Comparison of ENCODE assay signal across 1 cellular context in genomic region chr14:24141030-24141880, GRCh38.
TF ChIP-seq lines count a peak whose summit lies in the region.

A gene with protein sequence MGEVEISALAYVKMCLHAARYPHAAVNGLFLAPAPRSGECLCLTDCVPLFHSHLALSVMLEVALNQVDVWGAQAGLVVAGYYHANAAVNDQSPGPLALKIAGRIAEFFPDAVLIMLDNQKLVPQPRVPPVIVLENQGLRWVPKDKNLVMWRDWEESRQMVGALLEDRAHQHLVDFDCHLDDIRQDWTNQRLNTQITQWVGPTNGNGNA (minus strand): TSS chr14:24141591. CDS start chr14:24141304, 287 bp downstream.

TF ChIP-seq in K562, 482 proteins besides CTCF, POLR2A, EP300 and RAD21 (continued from another document and continues in another):
- TF ChIP-seq TRIM24 (IDR thresholded peaks at IDR 0.05), result no peak
- no peak for TF ChIP-seq ATF1 (CRISPR knock-in tag; IDR thresholded peaks at IDR 0.05)
- peak; percentile 64 for TF ChIP-seq ATF1 (tag; IDR thresholded peaks at IDR 0.05)
- peak in 1 of 2 experiments; percentile 80; a peak in 1 of 4 replicates for TF ChIP-seq TEAD1 (CRISPR knock-in tag; IDR thresholded peaks at IDR 0.05)
- TF ChIP-seq SP2 (IDR thresholded peaks at IDR 0.05; ENCODE audit: extremely low read depth, low read depth, low read length, poor library complexity, severe bottlenecking), result peak; percentile 45
- peak; percentile 43 for TF ChIP-seq RBM22 (IDR thresholded peaks at IDR 0.05; ENCODE audit: low read depth, low read length, poor library complexity, severe bottlenecking)
- TF ChIP-seq CREB1 (IDR thresholded peaks at IDR 0.05), result 0 out of 2 replicates have a peak, but pooled peaks have one; percentile 14
- TF ChIP-seq CREB1 (CRISPR knock-in tag; IDR thresholded peaks at IDR 0.05), result no peak; the same call in 1 of the 2 replicates
- TF ChIP-seq RAD51 (IDR thresholded peaks at IDR 0.05; ENCODE audit: borderline replicate concordance, low read depth), result peak; percentile 47; the same call in 1 of the 2 replicates
- TF ChIP-seq GATAD2B (IDR thresholded peaks at IDR 0.05; ENCODE audit: borderline replicate concordance), result no peak
- TF ChIP-seq SMAD1 (IDR thresholded peaks at IDR 0.05; ENCODE audit: low read depth, low read length, partially characterized antibody), result peak; percentile 40
- no peak for TF ChIP-seq NR0B1 (IDR thresholded peaks at IDR 0.05; ENCODE audit: partially characterized antibody)
- no peak for TF ChIP-seq SMAD2 (IDR thresholded peaks at IDR 0.05; ENCODE audit: low read depth, low read length)
- TF ChIP-seq PRMT5 (CRISPR knock-in tag; IDR thresholded peaks at IDR 0.05), result no peak
- TF ChIP-seq RCOR1 (IDR thresholded peaks at IDR 0.05; ENCODE audit: borderline replicate concordance in 1 of 2, low read depth in 2 of 2, low read length in 2 of 2), result peak in 1 of 2 experiments; percentile 73; a peak in 2 of 4 replicates
- TF ChIP-seq POLR2B (IDR thresholded peaks at IDR 0.05; ENCODE audit: low read depth, partially characterized antibody), result peak; percentile 19
- TF ChIP-seq SP1 (CRISPR knock-in tag; IDR thresholded peaks at IDR 0.05), result peak; percentile 81
- peak in 1 of 3 experiments; percentile 13 for TF ChIP-seq YY1 (IDR thresholded peaks at IDR 0.05; ENCODE audit: borderline replicate concordance in 1 of 3, control insufficient read depth in 1 of 3, extremely low read depth in 1 of 3, insufficient read depth in 3 of 3, insufficient read length in 1 of 3, insufficient replicate concordance in 2 of 3, low read depth in 1 of 3, low read length in 2 of 3)
- TF ChIP-seq ETS2 (tag; IDR thresholded peaks at IDR 0.05; ENCODE audit: borderline replicate concordance, poor library complexity, severe bottlenecking), result no peak
- TF ChIP-seq TOE1 (IDR thresholded peaks at IDR 0.05; ENCODE audit: borderline replicate concordance), result no peak
- TF ChIP-seq TOE1 (CRISPR knock-in tag; IDR thresholded peaks at IDR 0.05; ENCODE audit: borderline replicate concordance, low read depth), result no peak
- no peak for TF ChIP-seq ZNF239 (CRISPR knock-in tag; IDR thresholded peaks at IDR 0.05)
- peak; percentile 67; the same call in 1 of the 2 replicates for TF ChIP-seq PHF8 (IDR thresholded peaks at IDR 0.05; ENCODE audit: borderline replicate concordance, low read length)
- 0 out of 2 replicates have a peak, but pooled peaks have one; percentile 5 for TF ChIP-seq ARID1B (IDR thresholded peaks at IDR 0.05)
- TF ChIP-seq, protein P1, sequence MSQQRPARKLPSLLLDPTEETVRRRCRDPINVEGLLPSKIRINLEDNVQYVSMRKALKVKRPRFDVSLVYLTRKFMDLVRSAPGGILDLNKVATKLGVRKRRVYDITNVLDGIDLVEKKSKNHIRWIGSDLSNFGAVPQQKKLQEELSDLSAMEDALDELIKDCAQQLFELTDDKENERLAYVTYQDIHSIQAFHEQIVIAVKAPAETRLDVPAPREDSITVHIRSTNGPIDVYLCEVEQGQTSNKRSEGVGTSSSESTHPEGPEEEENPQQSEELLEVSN (IDR thresholded peaks at IDR 0.05; ENCODE audit: borderline replicate concordance in 1 of 2, extremely low read depth in 1 of 2, insufficient read depth in 1 of 2, insufficient read length in 1 of 2, low read depth in 1 of 2, low read length in 1 of 2, poor library complexity in 1 of 2, severe bottlenecking in 1 of 2), result peak in 1 of 2 experiments; percentile 21
- TF ChIP-seq HOXB6 (CRISPR knock-in tag; IDR thresholded peaks at IDR 0.05; ENCODE audit: borderline replicate concordance), result no peak
- no peak for TF ChIP-seq CEBPG (CRISPR knock-in tag; IDR thresholded peaks at IDR 0.05)
- no peak for TF ChIP-seq CEBPG (tag; conservative IDR thresholded peaks at IDR 0.05 in 1 of 2, IDR thresholded peaks at IDR 0.05 in 1 of 2)
- TF ChIP-seq, protein P2, sequence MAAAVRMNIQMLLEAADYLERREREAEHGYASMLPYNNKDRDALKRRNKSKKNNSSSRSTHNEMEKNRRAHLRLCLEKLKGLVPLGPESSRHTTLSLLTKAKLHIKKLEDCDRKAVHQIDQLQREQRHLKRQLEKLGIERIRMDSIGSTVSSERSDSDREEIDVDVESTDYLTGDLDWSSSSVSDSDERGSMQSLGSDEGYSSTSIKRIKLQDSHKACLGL (CRISPR knock-in tag; IDR thresholded peaks at IDR 0.05; ENCODE audit: borderline replicate concordance, poor library complexity, severe bottlenecking), result no peak
- no peak for TF ChIP-seq NFIC (IDR thresholded peaks at IDR 0.05)
- no peak for TF ChIP-seq SIN3B (IDR thresholded peaks at IDR 0.05; ENCODE audit: low read depth)
- no peak for TF ChIP-seq ZNF79 (CRISPR knock-in tag; IDR thresholded peaks at IDR 0.05; ENCODE audit: low read depth)
- TF ChIP-seq EGR1 (conservative IDR thresholded peaks at IDR 0.05), result peak; percentile 88
- TF ChIP-seq, protein P3, sequence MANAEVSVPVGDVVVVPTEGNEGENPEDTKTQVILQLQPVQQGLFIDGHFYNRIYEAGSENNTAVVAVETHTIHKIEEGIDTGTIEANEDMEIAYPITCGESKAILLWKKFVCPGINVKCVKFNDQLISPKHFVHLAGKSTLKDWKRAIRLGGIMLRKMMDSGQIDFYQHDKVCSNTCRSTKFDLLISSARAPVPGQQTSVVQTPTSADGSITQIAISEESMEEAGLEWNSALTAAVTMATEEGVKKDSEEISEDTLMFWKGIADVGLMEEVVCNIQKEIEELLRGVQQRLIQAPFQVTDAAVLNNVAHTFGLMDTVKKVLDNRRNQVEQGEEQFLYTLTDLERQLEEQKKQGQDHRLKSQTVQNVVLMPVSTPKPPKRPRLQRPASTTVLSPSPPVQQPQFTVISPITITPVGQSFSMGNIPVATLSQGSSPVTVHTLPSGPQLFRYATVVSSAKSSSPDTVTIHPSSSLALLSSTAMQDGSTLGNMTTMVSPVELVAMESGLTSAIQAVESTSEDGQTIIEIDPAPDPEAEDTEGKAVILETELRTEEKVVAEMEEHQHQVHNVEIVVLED (CRISPR knock-in tag; IDR thresholded peaks at IDR 0.05), result no peak
- peak; percentile 45 for TF ChIP-seq KDM5B (IDR thresholded peaks at IDR 0.05; ENCODE audit: insufficient replicate concordance, low read depth, low read length)
- no peak for TF ChIP-seq ZNF232 (CRISPR knock-in tag; IDR thresholded peaks at IDR 0.05)
- peak; percentile 35; the same call in 1 of the 2 replicates for TF ChIP-seq L3MBTL2 (IDR thresholded peaks at IDR 0.05)
- TF ChIP-seq ZNF398 (CRISPR knock-in tag; IDR thresholded peaks at IDR 0.05), result no peak
- peak; percentile 81 for TF ChIP-seq EP400 (IDR thresholded peaks at IDR 0.05)
- TF ChIP-seq PHB (CRISPR knock-in tag; IDR thresholded peaks at IDR 0.05), result no peak
- TF ChIP-seq NCOR1 (IDR thresholded peaks at IDR 0.05), result no peak
- no peak for TF ChIP-seq ELF4 (CRISPR knock-in tag; IDR thresholded peaks at IDR 0.05)
- no peak for TF ChIP-seq BMI1 (IDR thresholded peaks at IDR 0.05; ENCODE audit: low read length)
- no peak for TF ChIP-seq BRD9 (IDR thresholded peaks at IDR 0.05; ENCODE audit: low read depth, partially characterized antibody)
- TF ChIP-seq, protein P4, sequence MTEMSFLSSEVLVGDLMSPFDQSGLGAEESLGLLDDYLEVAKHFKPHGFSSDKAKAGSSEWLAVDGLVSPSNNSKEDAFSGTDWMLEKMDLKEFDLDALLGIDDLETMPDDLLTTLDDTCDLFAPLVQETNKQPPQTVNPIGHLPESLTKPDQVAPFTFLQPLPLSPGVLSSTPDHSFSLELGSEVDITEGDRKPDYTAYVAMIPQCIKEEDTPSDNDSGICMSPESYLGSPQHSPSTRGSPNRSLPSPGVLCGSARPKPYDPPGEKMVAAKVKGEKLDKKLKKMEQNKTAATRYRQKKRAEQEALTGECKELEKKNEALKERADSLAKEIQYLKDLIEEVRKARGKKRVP (CRISPR knock-in tag; IDR thresholded peaks at IDR 0.05), result no peak
- TF ChIP-seq, protein P5, sequence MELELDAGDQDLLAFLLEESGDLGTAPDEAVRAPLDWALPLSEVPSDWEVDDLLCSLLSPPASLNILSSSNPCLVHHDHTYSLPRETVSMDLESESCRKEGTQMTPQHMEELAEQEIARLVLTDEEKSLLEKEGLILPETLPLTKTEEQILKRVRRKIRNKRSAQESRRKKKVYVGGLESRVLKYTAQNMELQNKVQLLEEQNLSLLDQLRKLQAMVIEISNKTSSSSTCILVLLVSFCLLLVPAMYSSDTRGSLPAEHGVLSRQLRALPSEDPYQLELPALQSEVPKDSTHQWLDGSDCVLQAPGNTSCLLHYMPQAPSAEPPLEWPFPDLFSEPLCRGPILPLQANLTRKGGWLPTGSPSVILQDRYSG (tag; conservative IDR thresholded peaks at IDR 0.05; ENCODE audit: low read depth), result no peak
- TF ChIP-seq RBFOX2 (IDR thresholded peaks at IDR 0.05; ENCODE audit: low read depth, low read length), result peak; percentile 92
- TF ChIP-seq GATAD2A (IDR thresholded peaks at IDR 0.05), result no peak
- TF ChIP-seq, protein P6, sequence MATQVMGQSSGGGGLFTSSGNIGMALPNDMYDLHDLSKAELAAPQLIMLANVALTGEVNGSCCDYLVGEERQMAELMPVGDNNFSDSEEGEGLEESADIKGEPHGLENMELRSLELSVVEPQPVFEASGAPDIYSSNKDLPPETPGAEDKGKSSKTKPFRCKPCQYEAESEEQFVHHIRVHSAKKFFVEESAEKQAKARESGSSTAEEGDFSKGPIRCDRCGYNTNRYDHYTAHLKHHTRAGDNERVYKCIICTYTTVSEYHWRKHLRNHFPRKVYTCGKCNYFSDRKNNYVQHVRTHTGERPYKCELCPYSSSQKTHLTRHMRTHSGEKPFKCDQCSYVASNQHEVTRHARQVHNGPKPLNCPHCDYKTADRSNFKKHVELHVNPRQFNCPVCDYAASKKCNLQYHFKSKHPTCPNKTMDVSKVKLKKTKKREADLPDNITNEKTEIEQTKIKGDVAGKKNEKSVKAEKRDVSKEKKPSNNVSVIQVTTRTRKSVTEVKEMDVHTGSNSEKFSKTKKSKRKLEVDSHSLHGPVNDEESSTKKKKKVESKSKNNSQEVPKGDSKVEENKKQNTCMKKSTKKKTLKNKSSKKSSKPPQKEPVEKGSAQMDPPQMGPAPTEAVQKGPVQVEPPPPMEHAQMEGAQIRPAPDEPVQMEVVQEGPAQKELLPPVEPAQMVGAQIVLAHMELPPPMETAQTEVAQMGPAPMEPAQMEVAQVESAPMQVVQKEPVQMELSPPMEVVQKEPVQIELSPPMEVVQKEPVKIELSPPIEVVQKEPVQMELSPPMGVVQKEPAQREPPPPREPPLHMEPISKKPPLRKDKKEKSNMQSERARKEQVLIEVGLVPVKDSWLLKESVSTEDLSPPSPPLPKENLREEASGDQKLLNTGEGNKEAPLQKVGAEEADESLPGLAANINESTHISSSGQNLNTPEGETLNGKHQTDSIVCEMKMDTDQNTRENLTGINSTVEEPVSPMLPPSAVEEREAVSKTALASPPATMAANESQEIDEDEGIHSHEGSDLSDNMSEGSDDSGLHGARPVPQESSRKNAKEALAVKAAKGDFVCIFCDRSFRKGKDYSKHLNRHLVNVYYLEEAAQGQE (CRISPR knock-in tag; IDR thresholded peaks at IDR 0.05; ENCODE audit: low read depth), result 0 out of 2 replicates have a peak, but pooled peaks have one; percentile 28
- TF ChIP-seq, protein P7, sequence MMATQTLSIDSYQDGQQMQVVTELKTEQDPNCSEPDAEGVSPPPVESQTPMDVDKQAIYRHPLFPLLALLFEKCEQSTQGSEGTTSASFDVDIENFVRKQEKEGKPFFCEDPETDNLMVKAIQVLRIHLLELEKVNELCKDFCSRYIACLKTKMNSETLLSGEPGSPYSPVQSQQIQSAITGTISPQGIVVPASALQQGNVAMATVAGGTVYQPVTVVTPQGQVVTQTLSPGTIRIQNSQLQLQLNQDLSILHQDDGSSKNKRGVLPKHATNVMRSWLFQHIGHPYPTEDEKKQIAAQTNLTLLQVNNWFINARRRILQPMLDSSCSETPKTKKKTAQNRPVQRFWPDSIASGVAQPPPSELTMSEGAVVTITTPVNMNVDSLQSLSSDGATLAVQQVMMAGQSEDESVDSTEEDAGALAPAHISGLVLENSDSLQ (IDR thresholded peaks at IDR 0.05), result peak; percentile 95
- peak; percentile 47; the same call in 1 of the 2 replicates for TF ChIP-seq FOXJ2 (tag; IDR thresholded peaks at IDR 0.05)
- TF ChIP-seq LEF1 (IDR thresholded peaks at IDR 0.05), result no peak
- TF ChIP-seq RBM25 (IDR thresholded peaks at IDR 0.05; ENCODE audit: low read depth, low read length, severe bottlenecking), result peak; percentile 58
- no peak for TF ChIP-seq WHSC1 (IDR thresholded peaks at IDR 0.05; ENCODE audit: low read length)
- no peak for TF ChIP-seq ELK1 (CRISPR knock-in tag; IDR thresholded peaks at IDR 0.05)
- no peak for TF ChIP-seq CEBPB (tag; IDR thresholded peaks at IDR 0.05)
- peak; percentile 31; the same call in 1 of the 2 replicates for TF ChIP-seq MYC (IDR thresholded peaks at IDR 0.05; ENCODE audit: low read depth, low read length)
- no peak for TF ChIP-seq MYC (CRISPR knock-in tag; IDR thresholded peaks at IDR 0.05; ENCODE audit: borderline replicate concordance, low read depth)
- no peak for TF ChIP-seq NR2C2 (CRISPR knock-in tag; IDR thresholded peaks at IDR 0.05)
- TF ChIP-seq NR2C2 (tag; IDR thresholded peaks at IDR 0.05), result peak; percentile 76
- peak; percentile 76 for TF ChIP-seq SPI1 (IDR thresholded peaks at IDR 0.05; ENCODE audit: borderline replicate concordance, low read depth, low read length)
